In the genomic region with DNA sequence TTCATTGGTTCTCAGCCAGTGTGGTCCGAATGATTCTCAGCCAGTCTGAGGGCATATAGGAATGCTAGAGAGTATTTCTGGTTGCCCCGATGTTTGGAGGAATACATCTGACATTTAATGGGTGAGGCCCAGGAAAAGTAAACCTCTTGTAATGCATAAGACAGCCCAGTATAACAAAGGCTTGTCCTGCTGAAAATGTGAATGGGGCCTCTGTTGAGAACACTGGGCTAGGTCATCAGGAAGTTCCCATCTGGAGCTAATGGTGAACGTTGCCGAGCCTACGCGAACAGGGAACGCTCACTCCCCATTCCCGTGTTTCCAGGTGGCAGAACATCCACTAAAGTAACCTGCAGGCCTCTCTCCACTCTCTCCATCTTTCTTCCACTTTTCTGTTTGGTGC, we compare ENCODE assay signal across 20 cellular contexts.
DNase-seq lines count a peak whose midpoint lies in the region; ATAC-seq and TF ChIP-seq lines count a peak whose summit lies in the region.
"Had no signal": no experiment of that assay in that cellular context is flagged by ENCODE, and none has a peak within 500 bp of the region (broad histone marks: within the 10 kb centered on the region; RNA-seq: fewer than 3 reads in every experiment).

No MANE protein-coding gene starts in this region.

- no peaks in the 10 kb centered on the region for H3K36me3 Mint-ChIP-seq in neural crest cell (ENCODE audit: low read depth)
- no peaks in the 10 kb centered on the region for H3K36me3 Mint-ChIP-seq in activated T-cell treated with anti-CD3 and anti-CD28 coated beads, Interleukin-2, amount 50 U/mL, for 72 hours (ENCODE audit: insufficient read depth in 2 of 2)
- H3K36me3 Mint-ChIP-seq: CD14-positive monocyte; CD8-positive, alpha-beta memory T cell had no signal

- H3K9ac ChIP-seq in NT2/D1 (ENCODE audit: insufficient read length, low read depth) = no peak overlapping the region
- H3K9ac ChIP-seq: BLaER1 treated with 17β-estradiol and CSF1 and Interleukin-3, amounts not matched to agents 10 nM and 100 nM had no signal

- no peaks in the 10 kb centered on the region for H3K9me3 ChIP-seq in NT2/D1 (ENCODE audit: insufficient read depth, low read length)
- H3K9me3 ChIP-seq: BE2C had no signal

- ATAC-seq in activated T-cell treated with anti-CD3 and anti-CD28 coated beads, Interleukin-2, amount 50 U/mL, for 72 hours (replicated peaks in 1 of 2) = no peak
- no peak for ATAC-seq in GM18861 (IDR thresholded peaks at IDR 0.05; ENCODE audit: unreplicated experiment)

- H3K9me3 Mint-ChIP-seq in neural crest cell = peaks cover 3% of the 10 kb centered on the region
- H3K9me3 Mint-ChIP-seq in activated T-cell treated with anti-CD3 and anti-CD28 coated beads, Interleukin-2, amount 50 U/mL, for 72 hours = peaks cover 0 to 2% of the 10 kb centered on the region in 2 donors
- H3K9me3 Mint-ChIP-seq: CD4-positive, alpha-beta T cell had no signal

- no peak overlapping the region for H3K4me3 Mint-ChIP-seq in neural crest cell
- no peak overlapping the region for H3K4me3 Mint-ChIP-seq in activated T-cell treated with anti-CD3 and anti-CD28 coated beads, Interleukin-2, amount 50 U/mL, for 72 hours
- H3K4me3 Mint-ChIP-seq: CD14-positive monocyte; CD4-positive, alpha-beta T cell; CD8-positive, alpha-beta memory T cell had no signal

- no peak overlapping the region for H3K4me3 ChIP-seq in NT2/D1 (ENCODE audit: insufficient read length, low read depth)
- H3K4me3 ChIP-seq: BLaER1 treated with 17β-estradiol and CSF1 and Interleukin-3, amounts not matched to agents 10 nM and 100 nM had no signal

- TF ChIP-seq CTCF in neural crest cell (conservative IDR thresholded peaks at IDR 0.05) = no peak

- DNase-seq in Ammon's horn (ENCODE audit: low spot score) = peak; percentile 19
- DNase-seq in NT2/D1 (ENCODE audit: low read depth, low spot score) = peak; percentile 6
- DNase-seq in globus pallidus (ENCODE audit: low spot score) = peak; percentile 18
- no peak for DNase-seq in neural crest cell (ENCODE audit: low read depth, low spot score)
- DNase-seq in activated T-cell treated with anti-CD3 and anti-CD28 coated beads, Interleukin-2, amount 50 U/mL, for 72 hours = no peak
- no peak for DNase-seq in stimulated activated CD8-positive, alpha-beta memory T cell treated with anti-CD3 and anti-CD28 coated beads, Interleukin-4, amount 100 ng/mL, for 48 hours
- no peak for DNase-seq in DMS 273 treated with DMSO at 0.1 percent for 48 hours (lab: John Stamatoyannopoulos, UW)
- DNase-seq: BE2C; Calu3; CD4-positive, alpha-beta T cell; CD8-positive, alpha-beta memory T cell; COR-L47; DMS153; DND-41; GOT3; H7; HCEC 1CT had no signal

- peak overlapping the region; percentile 47 for H3K27ac Mint-ChIP-seq in neural crest cell (ENCODE audit: unreplicated experiment)
- no peak overlapping the region for H3K27ac Mint-ChIP-seq in activated T-cell treated with anti-CD3 and anti-CD28 coated beads, Interleukin-2, amount 50 U/mL, for 72 hours
- H3K27ac Mint-ChIP-seq: CD14-positive monocyte; CD4-positive, alpha-beta T cell; CD8-positive, alpha-beta memory T cell had no signal

- H3K4me1 ChIP-seq in NT2/D1 (ENCODE audit: insufficient read depth, insufficient read length) = no peaks in the 10 kb centered on the region
- H3K4me1 ChIP-seq: BE2C; BLaER1 treated with 17β-estradiol and CSF1 and Interleukin-3, amounts not matched to agents 10 nM and 100 nM had no signal

- peaks cover 7% of the 10 kb centered on the region for H3K4me1 Mint-ChIP-seq in neural crest cell
- no peaks in the 10 kb centered on the region for H3K4me1 Mint-ChIP-seq in activated T-cell treated with anti-CD3 and anti-CD28 coated beads, Interleukin-2, amount 50 U/mL, for 72 hours (ENCODE audit: low read depth)
- H3K4me1 Mint-ChIP-seq: CD14-positive monocyte; CD8-positive, alpha-beta memory T cell had no signal

- no peaks in the 10 kb centered on the region for H3K27me3 Mint-ChIP-seq in neural crest cell (ENCODE audit: low read depth)
- no peaks in the 10 kb centered on the region for H3K27me3 Mint-ChIP-seq in activated T-cell treated with anti-CD3 and anti-CD28 coated beads, Interleukin-2, amount 50 U/mL, for 72 hours (ENCODE audit: low read depth)
- H3K27me3 Mint-ChIP-seq: CD4-positive, alpha-beta T cell; CD8-positive, alpha-beta memory T cell had no signal

- no peaks in the 10 kb centered on the region for H3K27me3 ChIP-seq in NT2/D1 (ENCODE audit: insufficient read depth, insufficient read length)
- H3K27me3 ChIP-seq: BE2C; BLaER1 treated with 17β-estradiol and CSF1 and Interleukin-3, amounts not matched to agents 10 nM and 100 nM had no signal

- H3K36me3 ChIP-seq in NT2/D1 (ENCODE audit: insufficient read depth, insufficient read length, low read length) = no peaks in the 10 kb centered on the region
- H3K36me3 ChIP-seq: BE2C; BLaER1 treated with 17β-estradiol and CSF1 and Interleukin-3, amounts not matched to agents 10 nM and 100 nM had no signal

Comparison
In these comparisons a context has a peak if more than half of its experiments do, and no peak if none do; other contexts are left out.
1. DNase-seq: peak in Ammon's horn (single experiment), NT2/D1 (single experiment) and globus pallidus (single experiment); none in neural crest cell (single experiment), activated T-cell treated with anti-CD3 and anti-CD28 coated beads, Interleukin-2, amount 50 U/mL, for 72 hours (0 of 2), stimulated activated CD8-positive, alpha-beta memory T cell treated with anti-CD3 and anti-CD28 coated beads, Interleukin-4, amount 100 ng/mL, for 48 hours (single experiment) and DMS 273 treated with DMSO at 0.1 percent for 48 hours (single experiment).